1 cellular context compared by ENCODE assay signal in the genomic region with DNA sequence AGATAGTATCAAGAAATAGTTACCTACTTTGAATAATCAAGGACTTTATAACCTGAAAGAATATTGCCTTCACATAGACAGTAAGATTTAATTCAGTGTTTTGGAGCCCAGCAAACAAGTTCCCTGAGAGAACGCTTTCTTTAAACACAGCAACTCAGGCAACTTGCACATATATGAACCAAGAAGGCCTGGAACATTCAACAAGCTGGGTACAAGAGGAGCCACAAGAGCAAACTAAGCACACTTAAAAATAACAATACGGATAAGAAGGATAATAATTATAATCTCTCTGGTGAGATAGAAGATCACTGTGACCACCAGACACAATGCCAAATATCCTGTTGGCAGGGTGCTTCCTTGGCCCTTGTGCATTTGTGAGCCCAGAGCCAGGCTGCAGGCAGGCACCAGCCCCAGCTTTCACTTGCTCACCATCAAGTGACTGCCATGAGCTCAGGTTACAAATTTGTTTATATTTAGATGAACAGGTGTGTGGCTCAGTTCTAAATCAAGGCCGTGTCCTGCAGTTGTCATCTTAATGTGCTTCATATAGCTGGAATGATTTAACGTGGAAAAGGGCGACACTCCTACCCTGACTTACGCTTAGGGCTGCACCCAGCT.
TF ChIP-seq lines count a peak whose summit lies in the region.

No MANE protein-coding gene starts in this region.

TF ChIP-seq in GM23338, 12 proteins besides CTCF, POLR2A, EP300 and RAD21 (continued from another document):
- TF ChIP-seq, protein P1, sequence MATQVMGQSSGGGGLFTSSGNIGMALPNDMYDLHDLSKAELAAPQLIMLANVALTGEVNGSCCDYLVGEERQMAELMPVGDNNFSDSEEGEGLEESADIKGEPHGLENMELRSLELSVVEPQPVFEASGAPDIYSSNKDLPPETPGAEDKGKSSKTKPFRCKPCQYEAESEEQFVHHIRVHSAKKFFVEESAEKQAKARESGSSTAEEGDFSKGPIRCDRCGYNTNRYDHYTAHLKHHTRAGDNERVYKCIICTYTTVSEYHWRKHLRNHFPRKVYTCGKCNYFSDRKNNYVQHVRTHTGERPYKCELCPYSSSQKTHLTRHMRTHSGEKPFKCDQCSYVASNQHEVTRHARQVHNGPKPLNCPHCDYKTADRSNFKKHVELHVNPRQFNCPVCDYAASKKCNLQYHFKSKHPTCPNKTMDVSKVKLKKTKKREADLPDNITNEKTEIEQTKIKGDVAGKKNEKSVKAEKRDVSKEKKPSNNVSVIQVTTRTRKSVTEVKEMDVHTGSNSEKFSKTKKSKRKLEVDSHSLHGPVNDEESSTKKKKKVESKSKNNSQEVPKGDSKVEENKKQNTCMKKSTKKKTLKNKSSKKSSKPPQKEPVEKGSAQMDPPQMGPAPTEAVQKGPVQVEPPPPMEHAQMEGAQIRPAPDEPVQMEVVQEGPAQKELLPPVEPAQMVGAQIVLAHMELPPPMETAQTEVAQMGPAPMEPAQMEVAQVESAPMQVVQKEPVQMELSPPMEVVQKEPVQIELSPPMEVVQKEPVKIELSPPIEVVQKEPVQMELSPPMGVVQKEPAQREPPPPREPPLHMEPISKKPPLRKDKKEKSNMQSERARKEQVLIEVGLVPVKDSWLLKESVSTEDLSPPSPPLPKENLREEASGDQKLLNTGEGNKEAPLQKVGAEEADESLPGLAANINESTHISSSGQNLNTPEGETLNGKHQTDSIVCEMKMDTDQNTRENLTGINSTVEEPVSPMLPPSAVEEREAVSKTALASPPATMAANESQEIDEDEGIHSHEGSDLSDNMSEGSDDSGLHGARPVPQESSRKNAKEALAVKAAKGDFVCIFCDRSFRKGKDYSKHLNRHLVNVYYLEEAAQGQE (IDR thresholded peaks at IDR 0.05; ENCODE audit: unreplicated experiment): no peak
